Comparison of ENCODE assay signal across 1 cellular context in genomic region chr2:157893611-157894010, GRCh38.
TF ChIP-seq lines count a peak whose summit lies in the region.

No MANE protein-coding gene starts in this region.

TF ChIP-seq in WTC11, 78 proteins besides CTCF, POLR2A, EP300 and RAD21 (continued from another document):
- TF ChIP-seq E2F5 (CRISPR knock-in tag; IDR thresholded peaks at IDR 0.05) (no peak), CREB1 (CRISPR knock-in tag; IDR thresholded peaks at IDR 0.05) (no peak), NR3C1 (CRISPR knock-in tag; conservative IDR thresholded peaks at IDR 0.05; ENCODE audit: low read depth) (no peak), ETV6 (CRISPR knock-in tag; IDR thresholded peaks at IDR 0.05) (no peak)
